ENCODE assay signal across 8 cellular contexts in genomic region chr12:42238240-42239140, GRCh38. TPM values are rescaled to one million over a fixed set of nuclear protein-coding genes. Genes with fewer than 3 reads are reported as not detected.
DNase-seq lines count a peak whose midpoint lies in the region; ATAC-seq and TF ChIP-seq lines count a peak whose summit lies in the region.

Gene YAF2 (minus strand): TSS chr12:42238248. CDS start chr12:42238180, 68 bp downstream.

- no peaks in the 10 kb centered on the region for H3K9me3 Mint-ChIP-seq in neural crest cell

- H3K9me3 ChIP-seq in DOHH2 (ENCODE audit: control insufficient read depth, insufficient read depth, low read length) (no peaks in the 10 kb centered on the region), stomach (no peaks in the 10 kb centered on the region)

- peaks cover 30% of the 10 kb centered on the region for H3K4me1 Mint-ChIP-seq in neural crest cell

- peak within 1 kb of the TSS; percentile 81 for H3K9ac ChIP-seq in KMS-11

- 0 out of 2 replicates have a peak, but pooled peaks cover 3% of the 10 kb centered on the region for H4K20me1 ChIP-seq in DOHH2 (ENCODE audit: control insufficient read depth, insufficient read depth, low read depth, low read length)
- peaks cover 8% of the 10 kb centered on the region; the same call in 1 of the 2 replicates for H4K20me1 ChIP-seq in KMS-11 (ENCODE audit: insufficient read depth)

- H3K4me3 ChIP-seq in DOHH2 (ENCODE audit: low read length) (peak within 1 kb of the TSS; percentile 98), KMS-11 (IDR thresholded peaks at IDR 0.05; ENCODE audit: insufficient read depth, low read depth, low read length) (peak within 1 kb of the TSS; percentile 58), fibroblast of villous mesenchyme (ENCODE audit: low read depth, low read length) (peak within 1 kb of the TSS; percentile 78), stomach (peak within 1 kb of the TSS; percentile 72 to 98 (median 92))

- H3F3A ChIP-seq in DOHH2 (ENCODE audit: control insufficient read depth, insufficient read depth), result no peaks in the 10 kb centered on the region; the same call in 1 of the 2 replicates

- H2AFZ ChIP-seq in KMS-11 (ENCODE audit: low read depth), result peak within 1 kb of the TSS; percentile 85

- H3K36me3 Mint-ChIP-seq in neural crest cell (ENCODE audit: low read depth), result peaks cover 3% of the 10 kb centered on the region

- WGBS in stomach, 5 donors, result 3 to 9% (median 6%) methylated on average over 25 to 69 of the region's 69 CpGs

- peaks cover 17% of the 10 kb centered on the region for H3K36me3 ChIP-seq in DOHH2 (ENCODE audit: control insufficient read depth, low read length)
- H3K36me3 ChIP-seq in KMS-11 (ENCODE audit: insufficient read depth), result no peaks in the 10 kb centered on the region
- H3K36me3 ChIP-seq in stomach, result peaks cover 0 to 10% (median 5%) of the 10 kb centered on the region in 4 donors

- TF ChIP-seq CTCF in DOHH2 (IDR thresholded peaks at IDR 0.05; ENCODE audit: low read depth, low read length, poor library complexity, severe bottlenecking) (no peak), KMS-11 (conservative IDR thresholded peaks at IDR 0.05; ENCODE audit: low read depth, low read length) (no peak), fibroblast of villous mesenchyme (IDR thresholded peaks at IDR 0.05; ENCODE audit: insufficient read depth, low read depth, low read length) (no peak), neural crest cell (conservative IDR thresholded peaks at IDR 0.05) (no peak), stomach (IDR thresholded peaks at IDR 0.05) (no peak)

- H3K4me3 Mint-ChIP-seq in neural crest cell, result peak within 1 kb of the TSS; percentile 95

- no peaks in the 10 kb centered on the region for H3K27me3 Mint-ChIP-seq in neural crest cell (ENCODE audit: low read depth)

- H3K27ac ChIP-seq in DOHH2 (ENCODE audit: low read depth, low read length), result peak within 1 kb of the TSS; percentile 48
- peak within 1 kb of the TSS; percentile 80 for H3K27ac ChIP-seq in KMS-11
- H3K27ac ChIP-seq in stomach, result peak within 1 kb of the TSS; percentile 91 to 100 (median 94)

- ATAC-seq in GM21737 (IDR thresholded peaks at IDR 0.05; ENCODE audit: unreplicated experiment), result peak; percentile 82

- peak within 1 kb of the TSS; percentile 98 for H3K27ac Mint-ChIP-seq in neural crest cell (ENCODE audit: unreplicated experiment)

- DNase-seq in SHP77 (lab: John Stamatoyannopoulos, UW) (peak; percentile 71 to 86), activated gamma-delta T cell (lab: John Stamatoyannopoulos, UW) (peak; percentile 87), fibroblast of villous mesenchyme (ENCODE audit: low read depth) (peak; percentile 90), neural crest cell (ENCODE audit: low read depth, low spot score) (peak; percentile 78), stomach (peak; percentile 91)

- H3K4me1 ChIP-seq in DOHH2 (ENCODE audit: control insufficient read depth, low read length) (peaks cover 27% of the 10 kb centered on the region), KMS-11 (ENCODE audit: low read depth, poor library complexity, severe bottlenecking) (peaks cover 43% of the 10 kb centered on the region), stomach (peaks cover 15 to 43% (median 31%) of the 10 kb centered on the region in 4 donors)

- no peaks in the 10 kb centered on the region for H3K9me2 ChIP-seq in DOHH2 (replicated peaks; ENCODE audit: control insufficient read depth, low read length)

- no peak for TF ChIP-seq EP300 in stomach (IDR thresholded peaks at IDR 0.05)

- intact Hi-C loops in stomach (cut with DNase I; ENCODE audit: low total_unique reads), result loop anchor here (5.0 kb wide), 1 partner anchor 91 kb away; no protein-coding TSS in a partner anchor

- H3K4me2 ChIP-seq in DOHH2 (ENCODE audit: low read length) (peak within 1 kb of the TSS; percentile 99), KMS-11 (peak within 1 kb of the TSS; percentile 100)

- no peak for TF ChIP-seq POLR2A in stomach (IDR thresholded peaks at IDR 0.05)

- H3K79me2 ChIP-seq in DOHH2 (ENCODE audit: control insufficient read depth, low read length) (peaks cover 44% of the 10 kb centered on the region), KMS-11 (ENCODE audit: insufficient read depth, low read depth) (peaks cover 40% of the 10 kb centered on the region)

- H3K27me3 ChIP-seq in DOHH2 (ENCODE audit: control insufficient read depth, low read length) (no peaks in the 10 kb centered on the region), KMS-11 (ENCODE audit: insufficient read depth, low read depth) (no peaks in the 10 kb centered on the region), stomach (no peaks in the 10 kb centered on the region)

RNA-seq across cellular contexts. Expression of gene YAF2, which starts in this region (rescaled TPM):
- total RNA-seq in fibroblast of villous mesenchyme, result 14.2 and 20.7 TPM in 2 replicates
- total RNA-seq in neural crest cell, result 27.4 and 33.6 TPM in 2 replicates
- 10 to 100 TPM; 36.5 to 91.0 (median 45.8) TPM for total RNA-seq in stomach
- polyA plus RNA-seq in stomach, result 10 to 100 TPM in 1 of 3 donors, 1 to 10 TPM in 2; 8.7 to 27.2 (median 9.7) TPM

Comparison
In these comparisons a context has a peak if more than half of its experiments do, and no peak if none do; other contexts are left out.
1. Peak in every context shown above with its lines: DNase-seq, ATAC-seq, H3K4me3 ChIP-seq and H3K27ac ChIP-seq.